In the genomic region with DNA sequence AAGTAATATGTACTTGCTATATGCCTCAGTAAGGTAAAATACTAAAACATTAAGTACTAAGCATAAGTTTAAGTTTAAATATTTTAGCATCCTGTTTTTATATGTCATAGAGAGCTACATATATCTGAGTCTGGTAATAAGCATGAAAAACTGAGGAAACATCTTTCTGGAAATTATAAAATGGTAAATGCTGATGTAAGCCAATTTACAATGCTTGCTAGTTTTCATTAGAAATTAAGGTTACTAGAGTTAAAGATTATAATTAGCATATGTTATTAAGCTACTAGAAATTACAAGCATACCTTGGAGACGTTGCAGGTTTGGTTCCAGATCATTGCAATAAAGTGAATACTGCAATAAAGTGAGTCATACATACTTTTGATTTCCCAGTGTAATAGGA, we compare ENCODE assay signal across 26 cellular contexts.
DNase-seq lines count a peak whose midpoint lies in the region; ATAC-seq, FAIRE-seq and TF ChIP-seq lines count a peak whose summit lies in the region.
"Had no signal": no experiment of that assay in that cellular context is flagged by ENCODE, and none has a peak within 500 bp of the region (broad histone marks: within the 10 kb centered on the region; RNA-seq: fewer than 3 reads in every experiment).

No MANE protein-coding gene starts in this region.

- H3K27me3 Mint-ChIP-seq in GM23338 (ENCODE audit: insufficient read depth, low read depth, poor library complexity), result no peaks in the 10 kb centered on the region
- H3K27me3 Mint-ChIP-seq: CD4-positive, alpha-beta memory T cell; CD4-positive, CD25-positive, alpha-beta regulatory T cell; CD8-positive, alpha-beta memory T cell had no signal

- H2AK5ac ChIP-seq in IMR-90 (ENCODE audit: low read depth, low read length), result no peak overlapping the region
- H2AK5ac ChIP-seq in mesenchymal stem cell (ENCODE audit: low read length, severe bottlenecking), result no peak overlapping the region

- TF ChIP-seq POLR2A in A549 (IDR thresholded peaks at IDR 0.05; ENCODE audit: low read length) (no peak), IMR-90 (IDR thresholded peaks at IDR 0.05; ENCODE audit: low read depth, low read length) (no peak)

- H2AFZ ChIP-seq in GM23338 (no peak overlapping the region), IMR-90 (replicated peaks; ENCODE audit: low read length, poor library complexity) (no peak overlapping the region), mesenchymal stem cell (ENCODE audit: low read depth, low read length) (no peak overlapping the region)

- H3K79me2 ChIP-seq in GM23338 (replicated peaks; ENCODE audit: insufficient read depth), result no peaks in the 10 kb centered on the region

- FAIRE-seq in A549 (lab: Jason Lieb, UNC), result no peak
- FAIRE-seq: A204.1, GM12878, GM12892, GM18507 had no signal

- intact Hi-C loops in IMR-90 (cut with micrococcal nuclease), result no loop called here

- peaks cover 34% of the 10 kb centered on the region for H3K4me1 Mint-ChIP-seq in GM23338
- H3K4me1 Mint-ChIP-seq: CD14-positive monocyte; CD4-positive, alpha-beta memory T cell; CD4-positive, CD25-positive, alpha-beta regulatory T cell; CD8-positive, alpha-beta memory T cell had no signal

- H3K9me2 ChIP-seq in GM23338 (ENCODE audit: insufficient read depth), result peaks cover 1% of the 10 kb centered on the region; the same call in 1 of the 2 replicates

- H3K4me3 ChIP-seq in A549, result no peak overlapping the region
- H3K4me3 ChIP-seq in GM23338, result no peak overlapping the region
- H3K4me3 ChIP-seq in IMR-90 (ENCODE audit: insufficient read depth, low read depth, low read length), result no peak overlapping the region
- no peak overlapping the region for H3K4me3 ChIP-seq in mesenchymal stem cell (ENCODE audit: insufficient read depth in 1 of 2, low read depth in 1 of 2, low read length in 2 of 2)
- H3K4me3 ChIP-seq: BLaER1, GM12878 had no signal

- no peak overlapping the region for H4K91ac ChIP-seq in IMR-90 (ENCODE audit: insufficient read depth, low read depth, low read length)
- H4K91ac ChIP-seq in mesenchymal stem cell (ENCODE audit: low read length), result no peak overlapping the region

- H3K18ac ChIP-seq in IMR-90 (ENCODE audit: low read depth, low read length) (no peak overlapping the region), mesenchymal stem cell (ENCODE audit: low read depth in 1 of 2, low read length in 2 of 2) (no peak overlapping the region)

- H2BK20ac ChIP-seq in IMR-90 (ENCODE audit: low read depth, low read length), result no peak overlapping the region

- dilution Hi-C loops in IMR-90 (cut with HindIII; ENCODE audit: low sequenced_read_pairs, unreplicated experiment), result no loop called here

- H4K20me1 ChIP-seq in GM23338 (replicated peaks; ENCODE audit: insufficient read depth) (no peaks in the 10 kb centered on the region), IMR-90 (ENCODE audit: insufficient read depth, low read length) (no peaks in the 10 kb centered on the region)
- H4K20me1 ChIP-seq: BLaER1 had no signal

- H3K9me3 Mint-ChIP-seq in GM23338, result peaks cover 17% of the 10 kb centered on the region

- H3K23ac ChIP-seq in IMR-90 (ENCODE audit: low read depth, low read length) (no peak overlapping the region), mesenchymal stem cell (ENCODE audit: low read length in 2 of 2) (no peak overlapping the region)

- H2BK5ac ChIP-seq in IMR-90 (ENCODE audit: low read depth, low read length, poor library complexity, severe bottlenecking), result no peak overlapping the region
- no peak overlapping the region for H2BK5ac ChIP-seq in mesenchymal stem cell (ENCODE audit: low read depth, low read length, poor library complexity, severe bottlenecking)

- no peak for TF ChIP-seq RAD21 in A549 (conservative IDR thresholded peaks at IDR 0.05 in 1 of 2, IDR thresholded peaks at IDR 0.05 in 1 of 2)
- no peak for TF ChIP-seq RAD21 in IMR-90 (IDR thresholded peaks at IDR 0.05; ENCODE audit: low read length)

- TF ChIP-seq CTCF in A549 (IDR thresholded peaks at IDR 0.05) (no peak), GM23338 (conservative IDR thresholded peaks at IDR 0.05; ENCODE audit: low read depth in 2 of 2) (no peak), IMR-90 (conservative IDR thresholded peaks at IDR 0.05; ENCODE audit: low read depth, low read length) (no peak)

- no peak overlapping the region for H4K5ac ChIP-seq in IMR-90 (ENCODE audit: low read depth, low read length)

- H3K4ac ChIP-seq in IMR-90 (ENCODE audit: low read depth, low read length) (no peak overlapping the region), mesenchymal stem cell (ENCODE audit: low read depth in 1 of 2, low read length in 2 of 2) (no peak overlapping the region)

- H2BK15ac ChIP-seq in IMR-90 (ENCODE audit: low read depth, low read length) (no peak overlapping the region), mesenchymal stem cell (ENCODE audit: low read depth, poor library complexity, severe bottlenecking) (no peak overlapping the region)

- H3K79me1 ChIP-seq in IMR-90 (ENCODE audit: low read depth in 1 of 2, low read length in 2 of 2) (no peaks in the 10 kb centered on the region), mesenchymal stem cell (replicated peaks; ENCODE audit: low read length, poor library complexity, severe bottlenecking) (no peaks in the 10 kb centered on the region)

- no peak overlapping the region for H2BK12ac ChIP-seq in mesenchymal stem cell (ENCODE audit: low read length in 2 of 2)

- H2AK9ac ChIP-seq in IMR-90 (replicated peaks; ENCODE audit: low read depth, low read length, poor library complexity), result no peak overlapping the region

- POLR2A ChIA-PET in A549 (lab: Yijun Ruan, JAX), result no interaction called here
- POLR2A ChIA-PET in IMR-90 (lab: Charles Lee; ENCODE audit: unreplicated experiment), result no interaction called here

- H3K9me3 ChIP-seq in A549, result no peaks in the 10 kb centered on the region
- 0 out of 2 replicates have a peak, but pooled peaks cover 2% of the 10 kb centered on the region for H3K9me3 ChIP-seq in IMR-90 (ENCODE audit: control insufficient read depth, insufficient read depth, low read length)
- peaks cover 3% of the 10 kb centered on the region for H3K9me3 ChIP-seq in mesenchymal stem cell (ENCODE audit: control insufficient read depth, low read length)
- H3K9me3 ChIP-seq: BE2C, BLaER1 had no signal

- H3K14ac ChIP-seq in IMR-90 (replicated peaks; ENCODE audit: low read depth, low read length) (no peak overlapping the region), mesenchymal stem cell (ENCODE audit: low read length in 2 of 2) (no peak overlapping the region)

- H3K36me3 ChIP-seq in GM23338 (ENCODE audit: insufficient read depth) (no peaks in the 10 kb centered on the region), IMR-90 (ENCODE audit: control insufficient read depth, insufficient read depth, low read length) (no peaks in the 10 kb centered on the region), mesenchymal stem cell (ENCODE audit: control insufficient read depth in 1 of 2, insufficient read depth in 2 of 2, low read depth in 1 of 2, low read length in 2 of 2) (no peaks in the 10 kb centered on the region)
- H3K36me3 ChIP-seq: BE2C, BLaER1 had no signal

- no peak overlapping the region for H3K27ac ChIP-seq in A549
- no peak overlapping the region for H3K27ac ChIP-seq in GM23338 (ENCODE audit: low read depth)
- no peak overlapping the region for H3K27ac ChIP-seq in IMR-90 (ENCODE audit: insufficient read depth, low read length)
- no peak overlapping the region for H3K27ac ChIP-seq in mesenchymal stem cell (ENCODE audit: low read length, poor library complexity, severe bottlenecking)
- H3K27ac ChIP-seq: BLaER1 had no signal

- DNase-seq in A549 (ENCODE audit: low read depth in 1 of 2, low spot score in 1 of 2), result no peak
- DNase-seq in GM23338 (ENCODE audit: low spot score), result no peak
- no peak for DNase-seq in IMR-90
- no peak for DNase-seq in AML-193 (lab: John Stamatoyannopoulos, UW)
- DNase-seq in mesenchymal stem cell, result no peak
- DNase-seq in SW 1271 (lab: John Stamatoyannopoulos, UW), result no peak
- DNase-seq: 8988T; BE2C; C1 segment of cervical spinal cord; CD4-positive, alpha-beta memory T cell; CD4-positive, CD25-positive, alpha-beta regulatory T cell; CD8-positive, alpha-beta memory T cell; COR-L47; DMS 273 treated with DMSO at 0.1 percent for 48 hours; DMS153; DMS53; DMS79; DND-41; EL; GDM1 had no signal

- in situ Hi-C loops in IMR-90 (cut with MboI; ENCODE audit: low sequenced_read_pairs), result no loop called here

- ATAC-seq in A549 (no peak), GM23338 (no peak), IMR-90 (ENCODE audit: low read depth) (no peak)
- ATAC-seq: GM12878 had no signal

- WGBS in A549 (ENCODE audit: missing lambda C conversion rate), result 0% methylated on average over 1 of the region's 1 CpG
- WGBS in IMR-90 (ENCODE audit: extremely low coverage in 2 of 2, insufficient read length in 1 of 2), 2 experiments, result no CpG with 5 or more reads among the region's 1 CpG
- 100% methylated on average over 1 of the region's 1 CpG for WGBS in mesenchymal stem cell

- H3K4me2 ChIP-seq in A549, result no peak overlapping the region
- peak overlapping the region; percentile 23; the same call in 1 of the 2 replicates for H3K4me2 ChIP-seq in GM23338
- no peak overlapping the region for H3K4me2 ChIP-seq in IMR-90 (ENCODE audit: low read depth, low read length)
- H3K4me2 ChIP-seq in mesenchymal stem cell (ENCODE audit: low read length, poor library complexity, severe bottlenecking), result no peak overlapping the region
- H3K4me2 ChIP-seq: BLaER1 had no signal

- no peaks in the 10 kb centered on the region for H3F3A ChIP-seq in GM23338 (replicated peaks; ENCODE audit: low read depth)

- H3K27me3 ChIP-seq in GM23338 (ENCODE audit: insufficient read depth) (no peaks in the 10 kb centered on the region), IMR-90 (ENCODE audit: control insufficient read depth, insufficient read depth, low read length) (no peaks in the 10 kb centered on the region), mesenchymal stem cell (ENCODE audit: control insufficient read depth in 1 of 2, insufficient read depth in 1 of 2, low read length in 2 of 2) (no peaks in the 10 kb centered on the region)
- H3K27me3 ChIP-seq: BE2C, BLaER1 had no signal

- no peak overlapping the region for H3K4me3 Mint-ChIP-seq in GM23338
- H3K4me3 Mint-ChIP-seq: CD14-positive monocyte; CD4-positive, alpha-beta memory T cell; CD4-positive, CD25-positive, alpha-beta regulatory T cell; CD8-positive, alpha-beta memory T cell had no signal

- no peak overlapping the region for H3K9ac ChIP-seq in IMR-90 (ENCODE audit: low read depth, low read length)
- H3K9ac ChIP-seq in mesenchymal stem cell (ENCODE audit: low read length), result no peak overlapping the region
- H3K9ac ChIP-seq: BLaER1 had no signal

- no peak overlapping the region for H3K56ac ChIP-seq in IMR-90 (ENCODE audit: extremely low read depth, insufficient read depth, low read length)

- H3K9me1 ChIP-seq in IMR-90 (ENCODE audit: insufficient read depth, low read length), result no peaks in the 10 kb centered on the region

- no peak for TF ChIP-seq EP300 in A549 (IDR thresholded peaks at IDR 0.05)

- H3K27ac Mint-ChIP-seq in GM23338, result no peak overlapping the region
- H3K27ac Mint-ChIP-seq: CD14-positive monocyte; CD4-positive, alpha-beta memory T cell; CD4-positive, CD25-positive, alpha-beta regulatory T cell; CD8-positive, alpha-beta memory T cell had no signal

- no TSS peak for BruUV-seq in IMR-90 (replicated peaks; lab: Mats Ljungman, UMichigan)

- CTCF ChIA-PET in A549 (lab: Yijun Ruan, JAX), result no interaction called here
- CTCF ChIA-PET in IMR-90 (lab: Yijun Ruan, JAX), result no interaction called here

- no peak overlapping the region for H2BK120ac ChIP-seq in IMR-90 (ENCODE audit: low read depth, low read length)
- no peak overlapping the region for H2BK120ac ChIP-seq in mesenchymal stem cell (ENCODE audit: low read depth, low read length)

- H4K8ac ChIP-seq in IMR-90 (ENCODE audit: low read depth in 2 of 2, low read length in 2 of 2) (no peak overlapping the region), mesenchymal stem cell (ENCODE audit: low read length) (no peak overlapping the region)

- H3K4me1 ChIP-seq in A549, result no peaks in the 10 kb centered on the region
- peaks cover 33% of the 10 kb centered on the region; the same call in 1 of the 2 replicates for H3K4me1 ChIP-seq in GM23338 (ENCODE audit: insufficient read depth)
- no peaks in the 10 kb centered on the region for H3K4me1 ChIP-seq in IMR-90 (ENCODE audit: control insufficient read depth, insufficient read depth, low read length)
- H3K4me1 ChIP-seq in mesenchymal stem cell (ENCODE audit: control insufficient read depth, insufficient read depth, low read depth, low read length), result no peaks in the 10 kb centered on the region
- H3K4me1 ChIP-seq: BE2C, BLaER1 had no signal

- H3K36me3 Mint-ChIP-seq in GM23338 (ENCODE audit: low read depth), result peaks cover 10% of the 10 kb centered on the region; the same call in 2 of the 3 replicates
- H3K36me3 Mint-ChIP-seq: CD14-positive monocyte; CD4-positive, alpha-beta memory T cell; CD4-positive, CD25-positive, alpha-beta regulatory T cell; CD8-positive, alpha-beta memory T cell had no signal
